8 cellular contexts compared by ENCODE assay signal in the genomic region with DNA sequence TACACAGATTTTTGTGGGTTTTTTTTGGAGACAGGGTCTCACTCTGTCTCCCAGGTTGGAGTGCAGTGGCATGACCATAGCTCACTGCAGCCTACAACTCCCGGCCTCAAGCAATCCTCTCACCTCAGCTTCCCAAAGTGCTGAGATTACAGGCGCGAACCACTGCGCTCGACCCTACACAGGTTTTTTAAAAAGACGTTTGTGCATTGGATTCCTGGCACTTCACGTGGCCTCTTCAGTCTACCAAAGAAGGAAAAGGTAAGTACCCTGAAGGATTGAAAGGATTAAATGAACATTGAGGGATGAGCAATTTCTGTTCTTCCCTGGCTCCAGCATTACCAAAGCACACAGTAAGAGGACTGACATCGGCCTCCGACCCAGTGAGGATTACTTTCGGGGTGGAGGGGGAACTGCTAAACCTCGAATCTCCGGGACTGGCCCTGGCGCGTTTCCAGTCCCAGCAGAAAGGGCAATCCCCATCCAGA. TPM values are rescaled to one million over a fixed set of nuclear protein-coding genes. Genes with fewer than 3 reads are reported as not detected.
A peak's percentile ranks its signal among the peaks of the same experiment; 100 is the strongest.
DNase-seq lines count a peak whose midpoint lies in the region; ATAC-seq and TF ChIP-seq lines count a peak whose summit lies in the region.

No MANE protein-coding gene starts in this region.

- H3K4me3 ChIP-seq in astrocyte of the cerebellum (ENCODE audit: low read depth, low read length) (peak overlapping the region; percentile 95), urinary bladder (ENCODE audit: low read depth, low read length) (peak overlapping the region; percentile 97)

- no peaks in the 10 kb centered on the region for H3K4me1 ChIP-seq in urinary bladder (ENCODE audit: insufficient read depth)

- no peak for TF ChIP-seq CTCF in astrocyte of the cerebellum (IDR thresholded peaks at IDR 0.05; ENCODE audit: low read depth, low read length, missing control alignments)

- CTCF ChIA-PET in activated naive CD4-positive, alpha-beta T cell treated with anti-CD3 and anti-CD28 coated beads, Interleukin-2, amount 10 ng/mL, durations not matched to agents 7 days and 5 days (lab: Charles Lee), result interaction anchor here (0.8 kb wide), 1 partner anchor 26 kb away, joined by 4 read pairs; no protein-coding TSS in a partner anchor

- peak; percentile 28 for DNase-seq in activated naive CD4-positive, alpha-beta T cell treated with anti-CD3 and anti-CD28 coated beads, Interleukin-2, amount 10 ng/mL, durations not matched to agents 7 days and 5 days
- DNase-seq in activated naive CD4-positive, alpha-beta T cell treated with anti-CD3 and anti-CD28 coated beads, Interleukin-2, amount 50 U/mL, for 16 hours, result no peak
- no peak for DNase-seq in astrocyte of the cerebellum (ENCODE audit: low read depth)
- DNase-seq in memory B cell (ENCODE audit: low spot score in 2 of 2), result no peak
- DNase-seq in hippocampal formation (lab: John Stamatoyannopoulos, UW), result no peak
- no peak for DNase-seq in NCI-H2196 (lab: John Stamatoyannopoulos, UW; ENCODE audit: unreplicated experiment)
- no peak for DNase-seq in activated CD8-positive, alpha-beta memory T cell treated with anti-CD3 and anti-CD28 coated beads, Interleukin-2, amount 50 U/mL, for 48 hours

- peak overlapping the region; percentile 95 for H3K4me3 Mint-ChIP-seq in activated naive CD4-positive, alpha-beta T cell treated with anti-CD3 and anti-CD28 coated beads, Interleukin-2, amount 10 ng/mL, durations not matched to agents 7 days and 5 days
- peak overlapping the region; percentile 89 for H3K4me3 Mint-ChIP-seq in memory B cell

- peaks cover 46% of the 10 kb centered on the region for H3K4me1 Mint-ChIP-seq in activated naive CD4-positive, alpha-beta T cell treated with anti-CD3 and anti-CD28 coated beads, Interleukin-2, amount 10 ng/mL, durations not matched to agents 7 days and 5 days
- peaks cover 34% of the 10 kb centered on the region for H3K4me1 Mint-ChIP-seq in memory B cell

- in situ Hi-C loops in astrocyte of the cerebellum (cut with HindIII; ENCODE audit: low sequenced_read_pairs), result no loop called here

- no peaks in the 10 kb centered on the region for H3K27me3 Mint-ChIP-seq in activated naive CD4-positive, alpha-beta T cell treated with anti-CD3 and anti-CD28 coated beads, Interleukin-2, amount 10 ng/mL, durations not matched to agents 7 days and 5 days
- no peaks in the 10 kb centered on the region for H3K27me3 Mint-ChIP-seq in memory B cell

- no peak for ATAC-seq in memory B cell (ENCODE audit: low read depth)

- no peak overlapping the region for H3K27ac ChIP-seq in urinary bladder (ENCODE audit: low read depth)

- peak overlapping the region; percentile 89 for H3K27ac Mint-ChIP-seq in activated naive CD4-positive, alpha-beta T cell treated with anti-CD3 and anti-CD28 coated beads, Interleukin-2, amount 10 ng/mL, durations not matched to agents 7 days and 5 days
- H3K27ac Mint-ChIP-seq in memory B cell, result peak overlapping the region; percentile 91

- H3K9me3 Mint-ChIP-seq in activated naive CD4-positive, alpha-beta T cell treated with anti-CD3 and anti-CD28 coated beads, Interleukin-2, amount 10 ng/mL, durations not matched to agents 7 days and 5 days, result no peaks in the 10 kb centered on the region
- no peaks in the 10 kb centered on the region for H3K9me3 Mint-ChIP-seq in memory B cell

- H3K36me3 ChIP-seq in urinary bladder (ENCODE audit: insufficient read depth), result no peaks in the 10 kb centered on the region

- WGBS in urinary bladder, result 4% methylated on average over 14 of the region's 14 CpGs

- H3K36me3 Mint-ChIP-seq in activated naive CD4-positive, alpha-beta T cell treated with anti-CD3 and anti-CD28 coated beads, Interleukin-2, amount 10 ng/mL, durations not matched to agents 7 days and 5 days, result peaks cover 37% of the 10 kb centered on the region
- H3K36me3 Mint-ChIP-seq in memory B cell, result no peaks in the 10 kb centered on the region

RNA-seq across cellular contexts. Expression of gene YWHAB, which starts 0.6 kb away (rescaled TPM):
- total RNA-seq in urinary bladder, result 99.1 TPM
- 129 TPM for polyA plus RNA-seq in urinary bladder

RNA-seq across cellular contexts. Expression of gene PABPC1L, which starts 24.9 kb away (rescaled TPM):
- total RNA-seq in urinary bladder, result 14.4 TPM
- 12.2 TPM for polyA plus RNA-seq in urinary bladder
